ENCODE assay signal across 12 cellular contexts in the genomic region with DNA sequence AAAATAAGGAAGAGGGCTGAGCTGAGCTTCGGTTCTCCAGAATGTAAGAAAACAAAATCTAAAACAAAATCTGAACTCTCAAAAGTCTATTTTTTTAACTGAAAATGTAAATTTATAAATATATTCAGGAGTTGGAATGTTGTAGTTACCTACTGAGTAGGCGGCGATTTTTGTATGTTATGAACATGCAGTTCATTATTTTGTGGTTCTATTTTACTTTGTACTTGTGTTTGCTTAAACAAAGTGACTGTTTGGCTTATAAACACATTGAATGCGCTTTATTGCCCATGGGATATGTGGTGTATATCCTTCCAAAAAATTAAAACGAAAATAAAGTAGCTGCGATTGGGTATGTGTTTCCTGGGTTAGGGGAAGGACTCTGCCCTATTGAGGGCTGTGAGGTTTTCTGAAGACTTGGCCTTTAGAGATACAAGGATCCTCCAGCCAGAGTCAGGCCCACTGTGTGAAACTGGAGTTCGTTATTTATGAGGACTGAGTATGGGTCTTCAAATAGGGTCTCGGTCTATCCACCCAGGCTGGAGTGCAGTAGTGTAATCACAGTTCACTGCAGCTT. TPM values are rescaled to one million over a fixed set of nuclear protein-coding genes. Genes with fewer than 3 reads are reported as not detected.
DNase-seq lines count a peak whose midpoint lies in the region; ATAC-seq, FAIRE-seq and TF ChIP-seq lines count a peak whose summit lies in the region.
"Had no signal": no experiment of that assay in that cellular context is flagged by ENCODE, and none has a peak within 500 bp of the region (broad histone marks: within the 10 kb centered on the region; RNA-seq: fewer than 3 reads in every experiment).

No MANE protein-coding gene starts in this region.

- no peaks in the 10 kb centered on the region for H3K27me3 Mint-ChIP-seq in CD4-positive, alpha-beta T cell
- peaks cover 28% of the 10 kb centered on the region for H3K27me3 Mint-ChIP-seq in neural progenitor cell (ENCODE audit: insufficient read depth, low read depth)

- ATAC-seq in CD4-positive, alpha-beta T cell (ENCODE audit: poor library complexity) = no peak
- ATAC-seq in left lobe of liver = no peak
- no peak for ATAC-seq in HG03039 (IDR thresholded peaks at IDR 0.05; ENCODE audit: unreplicated experiment)

- POLR2A ChIA-PET in CD4-positive, alpha-beta T cell (lab: Charles Lee) = interaction anchor here (1.1 kb wide), 1 partner anchor 74 kb away, joined by 3 read pairs; a partner anchor contains a TSS
- POLR2A ChIA-PET in HEK293T (lab: Yijun Ruan, JAX) = no interaction called here

- H3K36me3 ChIP-seq in bronchial epithelial cell (ENCODE audit: control insufficient read depth, insufficient read depth, low read length) (peaks cover 21% of the 10 kb centered on the region), neural progenitor cell (no peaks in the 10 kb centered on the region)
- H3K36me3 ChIP-seq: adrenal gland had no signal

- no peaks in the 10 kb centered on the region for H3K27me3 ChIP-seq in CD4-positive, alpha-beta T cell (ENCODE audit: control insufficient read depth, insufficient read depth, low read length)
- H3K27me3 ChIP-seq in bronchial epithelial cell (ENCODE audit: control insufficient read depth, insufficient read depth, low read length) (no peaks in the 10 kb centered on the region), neural progenitor cell (peaks cover 32% of the 10 kb centered on the region)
- H3K27me3 ChIP-seq: adrenal gland had no signal

- H3K9ac ChIP-seq in neural progenitor cell = no peak overlapping the region

- FAIRE-seq in bronchial epithelial cell (lab: Jason Lieb, UNC) = peak; percentile 83

- peaks cover 9% of the 10 kb centered on the region for H3K4me1 ChIP-seq in neural progenitor cell

- no peaks in the 10 kb centered on the region for H3K9me3 ChIP-seq in CD4-positive, alpha-beta T cell (ENCODE audit: control insufficient read depth, low read length)
- no peaks in the 10 kb centered on the region for H3K9me3 ChIP-seq in neural progenitor cell (ENCODE audit: low read depth)
- H3K9me3 ChIP-seq: adrenal gland had no signal

- peaks cover 30% of the 10 kb centered on the region for H4K20me1 ChIP-seq in neural progenitor cell (ENCODE audit: low read depth)

- H3K27ac ChIP-seq in CD4-positive, alpha-beta T cell (ENCODE audit: low read depth, low read length) = no peak overlapping the region
- H3K27ac ChIP-seq in neural progenitor cell = no peak overlapping the region

- no peak overlapping the region for H2AFZ ChIP-seq in neural progenitor cell (replicated peaks)

- peaks cover 11% of the 10 kb centered on the region for H3K79me2 ChIP-seq in neural progenitor cell (ENCODE audit: low read depth)

- no peak for DNase-seq in CD4-positive, alpha-beta T cell
- DNase-seq in HEK293T (ENCODE audit: extremely low spot score) = no peak
- peak; percentile 85 for DNase-seq in bronchial epithelial cell (ENCODE audit: low read depth)
- no peak for DNase-seq in neural progenitor cell (ENCODE audit: low spot score)
- no peak for DNase-seq in NCI-H526 (lab: John Stamatoyannopoulos, UW)
- no peak for DNase-seq in left lobe of liver (ENCODE audit: low spot score)
- DNase-seq: DMS153; NCI-H2107; stimulated activated CD4-positive, alpha-beta T cell treated with anti-CD3 and anti-CD28 coated beads, Interleukin-2, amount 100 ng/mL, for 48 hours had no signal

- no peak for TF ChIP-seq CTCF in CD4-positive, alpha-beta T cell (IDR thresholded peaks at IDR 0.05)
- no peak for TF ChIP-seq CTCF in bronchial epithelial cell (IDR thresholded peaks at IDR 0.05; ENCODE audit: insufficient read depth, low read length, severe bottlenecking)
- TF ChIP-seq CTCF in neural progenitor cell (IDR thresholded peaks at IDR 0.05) = no peak

- H3K4me3 ChIP-seq in bronchial epithelial cell (ENCODE audit: low read depth, low read length) (no peak overlapping the region), neural progenitor cell (no peak overlapping the region)

- peaks cover 22% of the 10 kb centered on the region for H3F3A ChIP-seq in neural progenitor cell (ENCODE audit: low read depth)

- intact Hi-C loops in CD4-positive, alpha-beta T cell (cut with DNase I, micrococcal nuclease) = loop anchor here in 1 of 2 experiments (10.0 kb wide), 2 partner anchors 106 to 936 kb away; a partner anchor contains a TSS

- H3K27ac Mint-ChIP-seq in CD4-positive, alpha-beta T cell = no peak overlapping the region
- no peak overlapping the region for H3K27ac Mint-ChIP-seq in neural progenitor cell
- H3K27ac Mint-ChIP-seq: endodermal cell had no signal

- H3K9me3 Mint-ChIP-seq in CD4-positive, alpha-beta T cell = no peaks in the 10 kb centered on the region
- peaks cover 8% of the 10 kb centered on the region for H3K9me3 Mint-ChIP-seq in neural progenitor cell
- H3K9me3 Mint-ChIP-seq: endodermal cell had no signal

- H3K4me3 Mint-ChIP-seq in CD4-positive, alpha-beta T cell = peak overlapping the region; percentile 23
- peak overlapping the region; percentile 91 for H3K4me3 Mint-ChIP-seq in neural progenitor cell
- H3K4me3 Mint-ChIP-seq: endodermal cell had no signal

- H3K4me1 Mint-ChIP-seq in CD4-positive, alpha-beta T cell (ENCODE audit: low read depth) = peaks cover 26% of the 10 kb centered on the region
- H3K4me1 Mint-ChIP-seq in neural progenitor cell = peaks cover 29% of the 10 kb centered on the region

- peak overlapping the region; percentile 92 for H3K4me2 ChIP-seq in neural progenitor cell

- peaks cover 20% of the 10 kb centered on the region for H3K36me3 Mint-ChIP-seq in CD4-positive, alpha-beta T cell (ENCODE audit: low read depth)
- H3K36me3 Mint-ChIP-seq in neural progenitor cell = peaks cover 22% of the 10 kb centered on the region

- CTCF ChIA-PET in CD4-positive, alpha-beta T cell (lab: Charles Lee) = no interaction called here
- CTCF ChIA-PET in HEK293T (lab: Yijun Ruan, JAX) = no interaction called here

TF ChIP-seq in HEK293T, 16 proteins besides CTCF, POLR2A, EP300 and RAD21:
- TF ChIP-seq SP1 (IDR thresholded peaks at IDR 0.05) = no peak
- TF ChIP-seq NFRKB (IDR thresholded peaks at IDR 0.05) = peak; percentile 59
- TF ChIP-seq BHLHE40 (IDR thresholded peaks at IDR 0.05; ENCODE audit: borderline replicate concordance) = no peak

RNA-seq across cellular contexts. Expression of a gene that starts 3.8 kb away (rescaled TPM):
- total RNA-seq in CD4-positive, alpha-beta T cell = 1 to 10 TPM; 5.7 to 6.2 TPM
- total RNA-seq in bronchial epithelial cell = 6.1 and 9.0 TPM in 2 replicates
- total RNA-seq in neural progenitor cell (ENCODE audit: low replicate concordance) = 25.1 and 31.3 TPM in 2 replicates
- total RNA-seq in left lobe of liver = 12.1 TPM

RNA-seq across cellular contexts. Expression of a gene that starts 30.2 kb away (rescaled TPM):
- total RNA-seq in CD4-positive, alpha-beta T cell = under 1 TPM; 0.33 to 0.34 TPM
- total RNA-seq in bronchial epithelial cell = 2.4 and 4.5 TPM in 2 replicates
- total RNA-seq in neural progenitor cell (ENCODE audit: low replicate concordance) = 17.4 and 56.3 TPM in 2 replicates
- total RNA-seq in left lobe of liver = not detected
